Comparison of ENCODE assay signal across 1 cellular context in genomic region chr18:11980555-11981382, GRCh38.
TF ChIP-seq lines count a peak whose summit lies in the region.

No MANE protein-coding gene starts in this region.

TF ChIP-seq in GM12878, 131 proteins besides CTCF, POLR2A, EP300 and RAD21 (continued from another document):
- TF ChIP-seq ZBTB4 (CRISPR knock-in tag; IDR thresholded peaks at IDR 0.05) (no peak), MLLT1 (IDR thresholded peaks at IDR 0.05) (no peak), RCOR1 (conservative IDR thresholded peaks at IDR 0.05; ENCODE audit: low read depth, low read length) (no peak), GATAD2B (conservative IDR thresholded peaks at IDR 0.05; ENCODE audit: low read depth) (no peak), KDM1A (IDR thresholded peaks at IDR 0.05; ENCODE audit: borderline replicate concordance) (no peak), JUND (IDR thresholded peaks at IDR 0.05; ENCODE audit: low read depth, low read length) (no peak), CBFB (IDR thresholded peaks at IDR 0.05; ENCODE audit: low read depth) (no peak), CBX5 (IDR thresholded peaks at IDR 0.05; ENCODE audit: low read depth) (peak; percentile 26; the same call in 1 of the 2 replicates), LARP7 (IDR thresholded peaks at IDR 0.05) (no peak), PRDM15 (CRISPR knock-in tag; IDR thresholded peaks at IDR 0.05) (no peak), SMARCA5 (IDR thresholded peaks at IDR 0.05) (no peak), CEBPB (IDR thresholded peaks at IDR 0.05; ENCODE audit: borderline replicate concordance in 1 of 2, low read depth in 2 of 2, low read length in 2 of 2) (no peak), MXI1 (IDR thresholded peaks at IDR 0.05; ENCODE audit: low read depth, low read length) (peak; percentile 38; the same call in 1 of the 2 replicates), SUPT20H (IDR thresholded peaks at IDR 0.05; ENCODE audit: borderline replicate concordance, control insufficient read depth, low read depth, low read length) (no peak), GABPA (IDR thresholded peaks at IDR 0.05; ENCODE audit: low read depth) (no peak), TCF12 (IDR thresholded peaks at IDR 0.05; ENCODE audit: low read depth, low read length) (no peak), E2F4 (IDR thresholded peaks at IDR 0.05; ENCODE audit: low read depth, low read length) (no peak), MEF2B (IDR thresholded peaks at IDR 0.05; ENCODE audit: partially characterized antibody, poor library complexity, severe bottlenecking) (no peak), RELB (IDR thresholded peaks at IDR 0.05; ENCODE audit: low read depth) (no peak), POU2F2 (IDR thresholded peaks at IDR 0.05; ENCODE audit: borderline replicate concordance, low read depth, low read length) (no peak), NR2F1 (conservative IDR thresholded peaks at IDR 0.05) (no peak; the same call in 1 of the 2 replicates), CBX3 (IDR thresholded peaks at IDR 0.05; ENCODE audit: borderline replicate concordance, low read depth) (no peak), ZNF207 (IDR thresholded peaks at IDR 0.05; ENCODE audit: borderline replicate concordance) (no peak), MAX (IDR thresholded peaks at IDR 0.05; ENCODE audit: low read depth, low read length) (peak; percentile 32), SP1 (IDR thresholded peaks at IDR 0.05; ENCODE audit: low read depth, low read length) (peak; percentile 38), CREB1 (IDR thresholded peaks at IDR 0.05; ENCODE audit: low read depth) (peak; percentile 9; the same call in 1 of the 2 replicates), STAT1 (conservative IDR thresholded peaks at IDR 0.05) (no peak), MYC (IDR thresholded peaks at IDR 0.05; ENCODE audit: insufficient read depth, insufficient read length, insufficient replicate concordance, low read length, severe bottlenecking) (peak; percentile 66), SMC3 (IDR thresholded peaks at IDR 0.05; ENCODE audit: borderline replicate concordance, low read length) (no peak), RUNX3 (IDR thresholded peaks at IDR 0.05; ENCODE audit: low read length) (peak; percentile 21; the same call in 1 of the 2 replicates), BHLHE40 (IDR thresholded peaks at IDR 0.05; ENCODE audit: borderline replicate concordance in 1 of 2, low read depth in 2 of 2, low read length in 1 of 2) (peak in 1 of 2 experiments; percentile 89; a peak in 3 of 4 replicates)
- TF ChIP-seq, protein P1, sequence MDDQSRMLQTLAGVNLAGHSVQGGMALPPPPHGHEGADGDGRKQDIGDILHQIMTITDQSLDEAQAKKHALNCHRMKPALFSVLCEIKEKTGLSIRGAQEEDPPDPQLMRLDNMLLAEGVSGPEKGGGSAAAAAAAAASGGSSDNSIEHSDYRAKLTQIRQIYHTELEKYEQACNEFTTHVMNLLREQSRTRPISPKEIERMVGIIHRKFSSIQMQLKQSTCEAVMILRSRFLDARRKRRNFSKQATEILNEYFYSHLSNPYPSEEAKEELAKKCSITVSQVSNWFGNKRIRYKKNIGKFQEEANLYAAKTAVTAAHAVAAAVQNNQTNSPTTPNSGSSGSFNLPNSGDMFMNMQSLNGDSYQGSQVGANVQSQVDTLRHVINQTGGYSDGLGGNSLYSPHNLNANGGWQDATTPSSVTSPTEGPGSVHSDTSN (IDR thresholded peaks at IDR 0.05; ENCODE audit: insufficient replicate concordance, low read depth, low read length), result no peak
- TF ChIP-seq, protein P2, sequence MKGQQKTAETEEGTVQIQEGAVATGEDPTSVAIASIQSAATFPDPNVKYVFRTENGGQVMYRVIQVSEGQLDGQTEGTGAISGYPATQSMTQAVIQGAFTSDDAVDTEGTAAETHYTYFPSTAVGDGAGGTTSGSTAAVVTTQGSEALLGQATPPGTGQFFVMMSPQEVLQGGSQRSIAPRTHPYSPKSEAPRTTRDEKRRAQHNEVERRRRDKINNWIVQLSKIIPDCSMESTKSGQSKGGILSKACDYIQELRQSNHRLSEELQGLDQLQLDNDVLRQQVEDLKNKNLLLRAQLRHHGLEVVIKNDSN (IDR thresholded peaks at IDR 0.05; ENCODE audit: borderline replicate concordance, extremely low read length, insufficient read depth, low read depth, low read length), result peak; percentile 63
